Comparison of ENCODE assay signal across 14 cellular contexts in the genomic region with DNA sequence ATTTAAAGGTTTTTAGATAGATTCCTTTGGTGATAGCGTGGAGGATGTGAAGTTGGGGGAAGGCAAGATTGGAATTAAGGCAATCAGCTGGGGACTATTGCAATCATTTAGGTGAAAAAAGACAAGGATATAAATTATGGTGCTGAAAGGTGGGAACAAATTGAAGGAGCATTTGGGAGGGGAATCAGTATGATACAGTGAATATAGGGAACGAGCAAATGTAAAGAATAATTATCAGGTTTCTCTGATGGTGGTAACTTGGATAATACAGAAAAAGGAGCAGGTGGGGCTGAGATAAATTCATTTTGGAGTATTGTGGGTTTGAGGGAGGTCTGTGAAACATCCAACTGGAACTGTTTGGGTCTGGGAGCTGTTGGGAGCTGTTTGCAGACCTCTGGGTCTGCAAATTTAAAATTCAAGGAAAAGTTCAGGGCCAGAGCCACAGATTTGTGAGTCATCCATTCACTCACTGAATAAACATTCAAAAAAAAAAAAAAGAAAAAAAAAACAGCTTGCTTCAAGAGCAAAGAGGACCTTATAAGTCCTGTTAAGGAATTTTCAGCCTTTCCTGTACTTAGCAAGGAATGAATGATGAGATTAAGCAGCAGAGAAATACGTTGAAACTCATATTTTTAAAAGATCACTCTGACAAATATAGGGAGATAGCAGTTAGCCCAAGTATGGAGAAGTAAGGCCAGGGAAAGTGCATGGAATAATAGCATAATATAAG.
A peak's percentile ranks its signal among the peaks of the same experiment; 100 is the strongest.
DNase-seq lines count a peak whose midpoint lies in the region; ATAC-seq and TF ChIP-seq lines count a peak whose summit lies in the region.
"Had no signal": no experiment of that assay in that cellular context is flagged by ENCODE, and none has a peak within 500 bp of the region (broad histone marks: within the 10 kb centered on the region; RNA-seq: fewer than 3 reads in every experiment).

No MANE protein-coding gene starts in this region.

- no peak for ATAC-seq in HG02798 (IDR thresholded peaks at IDR 0.05; ENCODE audit: poor library complexity, unreplicated experiment)
- ATAC-seq: activated naive CD8-positive, alpha-beta T cell treated with anti-CD3 and anti-CD28 coated beads, Interleukin-2, amount 50 U/mL, for 24 hours; CD8-positive, alpha-beta T cell; stimulated activated memory B cell treated with anti-CD40 and anti-IgM and Interleukin-4, amounts not matched to agents 10 μg/mL and 1 μg/mL and 100 μg/mL, for 72 hours had no signal

- no peak overlapping the region for H3K4me3 ChIP-seq in AG10803 (ENCODE audit: low read length)
- no peak overlapping the region for H3K4me3 ChIP-seq in MG63
- no peak overlapping the region for H3K4me3 ChIP-seq in esophagus muscularis mucosa
- no peak overlapping the region for H3K4me3 ChIP-seq in neuronal stem cell (ENCODE audit: low read length in 2 of 2)
- H3K4me3 ChIP-seq: skin epidermis had no signal

- no peak for TF ChIP-seq POLR2A in esophagus muscularis mucosa (IDR thresholded peaks at IDR 0.05; ENCODE audit: low read depth)

- DNase-seq in AG10803 (ENCODE audit: low read depth), result peak; percentile 85
- DNase-seq in MG63, result peak; percentile 21
- no peak for DNase-seq in esophagus muscularis mucosa (ENCODE audit: extremely low spot score)
- no peak for DNase-seq in neuronal stem cell (ENCODE audit: low spot score)
- no peak for DNase-seq in NCI-H2081 (lab: John Stamatoyannopoulos, UW)
- DNase-seq in hippocampal formation (lab: John Stamatoyannopoulos, UW), result no peak
- no peak for DNase-seq in NCI-H510A (lab: John Stamatoyannopoulos, UW)
- DNase-seq: activated naive CD8-positive, alpha-beta T cell treated with anti-CD3 and anti-CD28 coated beads, Interleukin-2, amount 50 U/mL, for 24 hours; CD8-positive, alpha-beta T cell; NCI-H526 had no signal

- H3K4me1 ChIP-seq in esophagus muscularis mucosa (peaks cover 3 to 31% (median 31%) of the 10 kb centered on the region in 4 donors), neuronal stem cell (ENCODE audit: control insufficient read depth in 2 of 2, insufficient read depth in 1 of 2, low read depth in 1 of 2, low read length in 2 of 2) (no peaks in the 10 kb centered on the region)

- intact Hi-C loops in esophagus muscularis mucosa (cut with DNase I), result no loop called here

- no peak overlapping the region for H2BK12ac ChIP-seq in neuronal stem cell (ENCODE audit: low read length)

- no peaks in the 10 kb centered on the region for H3K79me1 ChIP-seq in neuronal stem cell (ENCODE audit: low read depth, low read length)

- no peak overlapping the region for H3K4ac ChIP-seq in neuronal stem cell (ENCODE audit: low read length)

- H2BK5ac ChIP-seq in neuronal stem cell (ENCODE audit: low read length), result no peak overlapping the region

- H2BK15ac ChIP-seq in neuronal stem cell (ENCODE audit: low read length), result no peak overlapping the region

- H3K27me3 ChIP-seq in MG63, result no peaks in the 10 kb centered on the region
- H3K27me3 ChIP-seq in esophagus muscularis mucosa, result no peaks in the 10 kb centered on the region
- no peaks in the 10 kb centered on the region for H3K27me3 ChIP-seq in neuronal stem cell (ENCODE audit: control insufficient read depth in 3 of 3, insufficient read depth in 3 of 3, low read depth in 1 of 3, low read length in 3 of 3)

- no peak overlapping the region for H3K4me2 ChIP-seq in neuronal stem cell (ENCODE audit: insufficient read depth, low read length, poor library complexity, severe bottlenecking)

- TF ChIP-seq CTCF in AG10803 (conservative IDR thresholded peaks at IDR 0.05; ENCODE audit: low read length) (no peak), esophagus muscularis mucosa (IDR thresholded peaks at IDR 0.05) (no peak)

- H3K36me3 ChIP-seq in MG63 (no peaks in the 10 kb centered on the region), esophagus muscularis mucosa (no peaks in the 10 kb centered on the region), neuronal stem cell (replicated peaks in 1 of 2; ENCODE audit: control insufficient read depth in 2 of 2, insufficient read depth in 2 of 2, low read length in 2 of 2) (no peaks in the 10 kb centered on the region)

- H3K9ac ChIP-seq in neuronal stem cell (ENCODE audit: low read depth, low read length, poor library complexity), result no peak overlapping the region

- H3K27ac ChIP-seq in esophagus muscularis mucosa (replicated peaks in 1 of 4), result peak overlapping the region; percentile 61 to 73 (median 69)
- H3K27ac ChIP-seq in neuronal stem cell (replicated peaks; ENCODE audit: low read length), result no peak overlapping the region
- H3K27ac ChIP-seq: VCaP had no signal

- H2AFZ ChIP-seq in neuronal stem cell (ENCODE audit: low read length), result peak overlapping the region; percentile 37

- no peak overlapping the region for H4K91ac ChIP-seq in neuronal stem cell (ENCODE audit: low read depth, low read length, poor library complexity)

- H3K9me3 ChIP-seq in MG63 (no peaks in the 10 kb centered on the region), esophagus muscularis mucosa (no peaks in the 10 kb centered on the region), neuronal stem cell (replicated peaks in 1 of 2; ENCODE audit: control insufficient read depth in 2 of 2, insufficient read depth in 1 of 2, low read depth in 1 of 2, low read length in 2 of 2) (no peaks in the 10 kb centered on the region)

- H3K23ac ChIP-seq in neuronal stem cell (ENCODE audit: low read depth, low read length, poor library complexity), result no peak overlapping the region

- no peak overlapping the region for H2BK120ac ChIP-seq in neuronal stem cell (ENCODE audit: low read depth, low read length)

- H2AK5ac ChIP-seq in neuronal stem cell (ENCODE audit: low read depth, low read length), result no peak overlapping the region

- no peak overlapping the region for H4K8ac ChIP-seq in neuronal stem cell (ENCODE audit: low read depth, low read length)

- 44% methylated on average over 3 of the region's 3 CpGs for WGBS in esophagus muscularis mucosa
- 100% methylated on average over 1 of the region's 3 CpGs for WGBS in neuronal stem cell (ENCODE audit: extremely low coverage in 2 of 2, insufficient read length in 2 of 2, insufficient replicate concordance in 1 of 2), 2 donors

- no peak for TF ChIP-seq EP300 in esophagus muscularis mucosa (IDR thresholded peaks at IDR 0.05)

- H3K14ac ChIP-seq in neuronal stem cell (ENCODE audit: low read length), result no peak overlapping the region

- no peak overlapping the region for H3K18ac ChIP-seq in neuronal stem cell (ENCODE audit: low read length)

Comparison
In these comparisons a context has a peak if more than half of its experiments do, and no peak if none do; other contexts are left out.
1. DNase-seq: peak in AG10803 (single experiment) and MG63 (single experiment); none in esophagus muscularis mucosa (single experiment), neuronal stem cell (single experiment), NCI-H2081 (0 of 2), hippocampal formation (0 of 2) and NCI-H510A (single experiment).